ENCODE assay signal across 9 cellular contexts in genomic region chr11:36354221-36355003, GRCh38. TPM values are rescaled to one million over a fixed set of nuclear protein-coding genes. Genes with fewer than 3 reads are reported as not detected.
DNase-seq lines count a peak whose midpoint lies in the region; ATAC-seq and TF ChIP-seq lines count a peak whose summit lies in the region.
"Had no signal": no experiment of that assay in that cellular context is flagged by ENCODE, and none has a peak within 500 bp of the region (broad histone marks: within the 10 kb centered on the region; RNA-seq: fewer than 3 reads in every experiment).

No MANE protein-coding gene starts in this region.

- no peak for TF ChIP-seq CTCF in AG04450 (IDR thresholded peaks at IDR 0.05; ENCODE audit: low read depth, low read length)

- DNase-seq in AG04450 (ENCODE audit: low read depth, low spot score) (peak; percentile 47), amniotic epithelial cell (ENCODE audit: low read depth) (peak; percentile 80), cerebellar cortex (ENCODE audit: low spot score) (no peak), 8988T (no peak), anterior cingulate cortex (lab: John Stamatoyannopoulos, UW) (no peak)
- DNase-seq in activated CD8-positive, alpha-beta memory T cell treated with anti-CD3 and anti-CD28 coated beads, Interleukin-2, amount 50 U/mL, for 48 hours, result no peak
- DNase-seq: activated CD4-positive, CD25-positive, alpha-beta regulatory T cell had no signal

- POLR2A ChIA-PET in AG04450 (lab: Yijun Ruan, JAX), result interaction anchor here (0.7 to 1.0 kb wide), 2 partner anchors 10 to 109 kb away, joined by 3 read pairs; no protein-coding TSS in a partner anchor

- ATAC-seq in GM19035 (IDR thresholded peaks at IDR 0.05; ENCODE audit: unreplicated experiment), result peak; percentile 88
- ATAC-seq in HG03097 (IDR thresholded peaks at IDR 0.05; ENCODE audit: low FRiP score, unreplicated experiment), result peak; percentile 82

- H3K9me3 ChIP-seq in AG04450 (ENCODE audit: control insufficient read depth, insufficient read depth, low read length), result no peaks in the 10 kb centered on the region

- no peak overlapping the region for H3K4me3 ChIP-seq in AG04450 (ENCODE audit: low read depth, low read length)

- CTCF ChIA-PET in AG04450 (lab: Charles Lee), result interaction anchor here (1.1 to 1.8 kb wide), 3 partner anchors 124 to 139 kb away, joined by 3 to 5 read pairs (median 3); no protein-coding TSS in a partner anchor

- H3K27ac ChIP-seq in AG04450 (ENCODE audit: low read depth, low read length), result peak overlapping the region; percentile 24

- no peaks in the 10 kb centered on the region for H3K27me3 ChIP-seq in AG04450 (ENCODE audit: control insufficient read depth, insufficient read depth, low read length)

RNA-seq across cellular contexts. Expression of gene PRR5L, which starts 58.3 kb away (rescaled TPM):
- 3.1 and 3.4 TPM in 2 replicates for polyA plus RNA-seq in AG04450 (2011; rRNA removed)
- polyA minus RNA-seq in AG04450 (2011; rRNA and poly(A)+ RNA removed), result 3.4 and 6.0 TPM in 2 replicates

Comparison
In these comparisons a context has a peak if more than half of its experiments do, and no peak if none do; other contexts are left out.
1. DNase-seq: peak in AG04450 (single experiment) and amniotic epithelial cell (single experiment); none in cerebellar cortex (single experiment), 8988T (single experiment), anterior cingulate cortex (0 of 58) and activated CD8-positive, alpha-beta memory T cell treated with anti-CD3 and anti-CD28 coated beads, Interleukin-2, amount 50 U/mL, for 48 hours (single experiment).